Comparison of ENCODE assay signal across 13 cellular contexts in genomic region chr14:92322516-92322915, GRCh38.
DNase-seq lines count a peak whose midpoint lies in the region; ATAC-seq and TF ChIP-seq lines count a peak whose summit lies in the region.
"Had no signal": no experiment of that assay in that cellular context is flagged by ENCODE, and none has a peak within 500 bp of the region (broad histone marks: within the 10 kb centered on the region; RNA-seq: fewer than 3 reads in every experiment).

No MANE protein-coding gene starts in this region.

- H3K9me3 ChIP-seq in WERI-Rb-1 (ENCODE audit: severe bottlenecking), result no peaks in the 10 kb centered on the region
- H3K9me3 ChIP-seq in iPS DF 6.9 (ENCODE audit: control insufficient read depth, insufficient read depth, low read length), result no peaks in the 10 kb centered on the region
- H3K9me3 ChIP-seq: pancreas, upper lobe of left lung had no signal

- no peak for ATAC-seq in HG03442 (IDR thresholded peaks at IDR 0.05; ENCODE audit: unreplicated experiment)
- ATAC-seq: pancreas had no signal

- no peaks in the 10 kb centered on the region for H3K36me3 ChIP-seq in WERI-Rb-1
- H3K36me3 ChIP-seq in iPS DF 6.9 (ENCODE audit: control insufficient read depth, insufficient read depth, low read length), result no peaks in the 10 kb centered on the region
- H3K36me3 ChIP-seq: pancreas, upper lobe of left lung had no signal

- no peak overlapping the region for H3K27ac ChIP-seq in WERI-Rb-1
- no peak overlapping the region for H3K27ac ChIP-seq in iPS DF 6.9 (ENCODE audit: low read length)
- H3K27ac ChIP-seq: pancreas, upper lobe of left lung had no signal

- TF ChIP-seq CTCF in GM20000 (IDR thresholded peaks at IDR 0.05; ENCODE audit: extremely low read depth, missing control alignments), result no peak
- no peak for TF ChIP-seq CTCF in WERI-Rb-1 (IDR thresholded peaks at IDR 0.05; ENCODE audit: low read depth, low read length)

- WGBS in iPS DF 6.9 (ENCODE audit: insufficient coverage, insufficient read length), result no CpG with 5 or more reads among the region's 23 CpGs

- peaks cover 9% of the 10 kb centered on the region for H3K27me3 ChIP-seq in WERI-Rb-1 (ENCODE audit: insufficient read depth, low read depth, severe bottlenecking)
- peaks cover 45% of the 10 kb centered on the region for H3K27me3 ChIP-seq in iPS DF 6.9 (ENCODE audit: control insufficient read depth, insufficient read depth, low read length)

- H3K4me1 ChIP-seq in iPS DF 6.9 (ENCODE audit: control insufficient read depth, insufficient read depth, low read length), result no peaks in the 10 kb centered on the region
- H3K4me1 ChIP-seq: pancreas had no signal

- peak overlapping the region; percentile 41 for H3K4me3 ChIP-seq in WERI-Rb-1 (ENCODE audit: low read depth, low read length)
- H3K4me3 ChIP-seq in iPS DF 6.9 (ENCODE audit: low read length), result peak overlapping the region; percentile 49; the same call in 1 of the 2 replicates

- DNase-seq in GM20000 (ENCODE audit: low spot score) (peak; percentile 15), WERI-Rb-1 (no peak), iPS DF 6.9 (ENCODE audit: low read depth, low spot score) (no peak), retina (peak; percentile 27), NCI-H1694 treated with DMSO at 0.1 percent for 48 hours (lab: John Stamatoyannopoulos, UW) (no peak)
- DNase-seq in stimulated activated CD4-positive, alpha-beta T cell treated with anti-CD3 and anti-CD28 coated beads, Interleukin-15, amount 100 ng/mL, for 24 hours, result no peak
- DNase-seq: activated CD4-positive, alpha-beta T cell treated with anti-CD3 and anti-CD28 coated beads, Interleukin-2, amount 50 U/mL, for 1 hour; amniotic stem cell; kidney glomerular epithelial cell; MM.1S had no signal

Comparison
In these comparisons a context has a peak if more than half of its experiments do, and no peak if none do; other contexts are left out.
1. DNase-seq: peak in GM20000 (single experiment) and retina (single experiment); none in WERI-Rb-1 (single experiment), iPS DF 6.9 (single experiment), NCI-H1694 treated with DMSO at 0.1 percent for 48 hours (single experiment) and stimulated activated CD4-positive, alpha-beta T cell treated with anti-CD3 and anti-CD28 coated beads, Interleukin-15, amount 100 ng/mL, for 24 hours (single experiment).